ENCODE assay signal across 20 cellular contexts in the genomic region with DNA sequence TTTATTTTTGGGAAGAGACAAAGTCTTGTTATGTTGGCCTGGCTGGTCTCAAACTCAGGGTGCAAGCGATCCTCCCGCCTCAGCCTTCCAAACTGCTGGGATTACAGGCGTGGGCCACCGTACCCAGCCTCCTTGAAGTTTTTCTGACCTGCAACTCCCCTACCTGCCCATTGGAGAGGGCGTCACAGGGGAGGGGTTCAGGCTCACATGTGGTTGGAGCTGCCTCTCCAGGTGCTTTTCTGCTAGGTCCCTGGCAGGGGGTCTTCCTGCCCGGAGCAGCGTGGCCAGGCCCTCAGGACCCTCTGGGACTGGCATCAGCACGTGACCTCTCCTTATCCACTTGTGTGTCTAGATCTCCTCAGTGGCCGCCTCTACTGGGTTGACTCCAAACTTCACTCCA.
"Had no signal": no experiment of that assay in that cellular context is flagged by ENCODE, and none has a peak within 500 bp of the region (broad histone marks: within the 10 kb centered on the region; RNA-seq: fewer than 3 reads in every experiment).

No MANE protein-coding gene starts in this region.

- H3K27me3 ChIP-seq: heart right ventricle, transverse colon had no signal

- FAIRE-seq: bronchial epithelial cell, small intestine, urothelium cell line had no signal

- H3K27ac ChIP-seq: coronary artery, epithelial cell of prostate, heart right ventricle, transverse colon had no signal

- H3K4me3 Mint-ChIP-seq: activated CD4-positive, alpha-beta T cell treated with anti-CD3 and anti-CD28 coated beads, Interleukin-2, amount 10 ng/mL, durations not matched to agents 24 days and 14 days; activated CD8-positive, alpha-beta T cell treated with anti-CD3 and anti-CD28 coated beads, Interleukin-2, amount 10 ng/mL, durations not matched to agents 7 days and 5 days; activated naive CD8-positive, alpha-beta T cell treated with anti-CD3 and anti-CD28 coated beads, Interleukin-2, amount 10 ng/mL, durations not matched to agents 7 days and 5 days; natural killer cell treated with Interleukin-12 subunit alpha and Interleukin-12 subunit beta and Interleukin-15 and Interleukin-18, amount 100 ng/mL, for 72 hours; stimulated activated memory B cell treated with anti-CD40 and anti-IgM and Interleukin-4, amounts not matched to agents 10 μg/mL and 1 μg/mL and 100 μg/mL, for 72 hours had no signal

- H3K9me3 ChIP-seq: heart right ventricle, transverse colon had no signal

- H3K4me3 ChIP-seq: coronary artery, heart right ventricle, transverse colon had no signal

- H3K27me3 Mint-ChIP-seq: activated CD4-positive, alpha-beta T cell treated with anti-CD3 and anti-CD28 coated beads, Interleukin-2, amount 10 ng/mL, durations not matched to agents 24 days and 14 days; activated naive CD8-positive, alpha-beta T cell treated with anti-CD3 and anti-CD28 coated beads, Interleukin-2, amount 10 ng/mL, durations not matched to agents 7 days and 5 days; natural killer cell treated with Interleukin-12 subunit alpha and Interleukin-12 subunit beta and Interleukin-15 and Interleukin-18, amount 100 ng/mL, for 72 hours; stimulated activated memory B cell treated with anti-CD40 and anti-IgM and Interleukin-4, amounts not matched to agents 10 μg/mL and 1 μg/mL and 100 μg/mL, for 72 hours had no signal

- ATAC-seq: activated CD8-positive, alpha-beta T cell treated with anti-CD3 and anti-CD28 coated beads, Interleukin-2, amount 10 ng/mL, durations not matched to agents 7 days and 5 days; stimulated activated memory B cell treated with anti-CD40 and anti-IgM and Interleukin-4, amounts not matched to agents 10 μg/mL and 1 μg/mL and 100 μg/mL, for 72 hours had no signal

- H3K4me1 ChIP-seq: heart right ventricle, transverse colon had no signal

- DNase-seq: activated CD4-positive, alpha-beta T cell treated with anti-CD3 and anti-CD28 coated beads, Interleukin-2, amount 10 ng/mL, durations not matched to agents 24 days and 14 days; activated CD8-positive, alpha-beta T cell treated with anti-CD3 and anti-CD28 coated beads, Interleukin-2, amount 10 ng/mL, durations not matched to agents 7 days and 5 days; activated naive CD8-positive, alpha-beta T cell treated with anti-CD3 and anti-CD28 coated beads, Interleukin-2, amount 10 ng/mL, durations not matched to agents 7 days and 5 days; amygdala; cerebellar nuclear complex; heart right ventricle; islet precursor cell; left cardiac atrium; nucleus accumbens; small intestine; stimulated activated CD4-positive, alpha-beta T cell treated with anti-CD3 and anti-CD28 coated beads, Interleukin-2, amount 100 ng/mL, for 24 hours; T-helper 1 cell; T-helper 9 cell; transverse colon had no signal

- H3K27ac Mint-ChIP-seq: activated CD4-positive, alpha-beta T cell treated with anti-CD3 and anti-CD28 coated beads, Interleukin-2, amount 10 ng/mL, durations not matched to agents 24 days and 14 days; activated CD8-positive, alpha-beta T cell treated with anti-CD3 and anti-CD28 coated beads, Interleukin-2, amount 10 ng/mL, durations not matched to agents 7 days and 5 days; activated naive CD8-positive, alpha-beta T cell treated with anti-CD3 and anti-CD28 coated beads, Interleukin-2, amount 10 ng/mL, durations not matched to agents 7 days and 5 days; natural killer cell treated with Interleukin-12 subunit alpha and Interleukin-12 subunit beta and Interleukin-15 and Interleukin-18, amount 100 ng/mL, for 72 hours; stimulated activated memory B cell treated with anti-CD40 and anti-IgM and Interleukin-4, amounts not matched to agents 10 μg/mL and 1 μg/mL and 100 μg/mL, for 72 hours had no signal

- H3K9me3 Mint-ChIP-seq: activated CD4-positive, alpha-beta T cell treated with anti-CD3 and anti-CD28 coated beads, Interleukin-2, amount 10 ng/mL, durations not matched to agents 24 days and 14 days; activated naive CD8-positive, alpha-beta T cell treated with anti-CD3 and anti-CD28 coated beads, Interleukin-2, amount 10 ng/mL, durations not matched to agents 7 days and 5 days; natural killer cell treated with Interleukin-12 subunit alpha and Interleukin-12 subunit beta and Interleukin-15 and Interleukin-18, amount 100 ng/mL, for 72 hours; stimulated activated memory B cell treated with anti-CD40 and anti-IgM and Interleukin-4, amounts not matched to agents 10 μg/mL and 1 μg/mL and 100 μg/mL, for 72 hours had no signal

- H3K4me1 Mint-ChIP-seq: stimulated activated memory B cell treated with anti-CD40 and anti-IgM and Interleukin-4, amounts not matched to agents 10 μg/mL and 1 μg/mL and 100 μg/mL, for 72 hours had no signal
